ENCODE assay signal across 1 cellular context in genomic region chr3:98875535-98875934, GRCh38.
TF ChIP-seq lines count a peak whose summit lies in the region.

No MANE protein-coding gene starts in this region.

TF ChIP-seq in K562, 482 proteins besides CTCF, POLR2A, EP300 and RAD21 (continued from another document):
- TF ChIP-seq ZBTB11 (CRISPR knock-in tag; IDR thresholded peaks at IDR 0.05) (0 out of 6 replicates have a peak, but pooled peaks of 1 of the 3 experiments have one; percentile 30), PHB2 (IDR thresholded peaks at IDR 0.05; ENCODE audit: low read depth) (peak; percentile 60; the same call in 1 of the 2 replicates), ARID1B (IDR thresholded peaks at IDR 0.05) (peak; percentile 93), BCOR (IDR thresholded peaks at IDR 0.05) (no peak), CBFA2T2 (conservative IDR thresholded peaks at IDR 0.05) (peak; percentile 92), ZNF445 (CRISPR knock-in tag; IDR thresholded peaks at IDR 0.05; ENCODE audit: low read depth) (0 out of 2 replicates have a peak, but pooled peaks have one; percentile 58), MEIS2 (IDR thresholded peaks at IDR 0.05; ENCODE audit: partially characterized antibody) (peak; percentile 65), STAT5A (IDR thresholded peaks at IDR 0.05; ENCODE audit: borderline replicate concordance, low read length) (peak; percentile 80), TEAD4 (IDR thresholded peaks at IDR 0.05; ENCODE audit: low read length) (peak; percentile 94), TEAD4 (CRISPR knock-in tag; IDR thresholded peaks at IDR 0.05; ENCODE audit: borderline replicate concordance) (no peak), TEAD2 (tag; IDR thresholded peaks at IDR 0.05) (no peak), ZNF134 (CRISPR knock-in tag; conservative IDR thresholded peaks at IDR 0.05) (no peak), TEAD1 (CRISPR knock-in tag; IDR thresholded peaks at IDR 0.05) (0 out of 4 replicates have a peak, but pooled peaks of 1 of the 2 experiments have one; percentile 26), SRSF1 (IDR thresholded peaks at IDR 0.05; ENCODE audit: low read depth, low read length) (no peak), ARHGAP35 (IDR thresholded peaks at IDR 0.05; ENCODE audit: partially characterized antibody) (no peak), ZNF444 (CRISPR knock-in tag; IDR thresholded peaks at IDR 0.05) (no peak), ZBTB17 (CRISPR knock-in tag; IDR thresholded peaks at IDR 0.05) (0 out of 2 replicates have a peak, but pooled peaks have one; percentile 41), TCF3 (CRISPR knock-in tag; IDR thresholded peaks at IDR 0.05) (peak; percentile 92), HDAC3 (IDR thresholded peaks at IDR 0.05; ENCODE audit: borderline replicate concordance, partially characterized antibody) (peak; percentile 63), FOXM1 (IDR thresholded peaks at IDR 0.05; ENCODE audit: low read depth) (peak; percentile 80), FOXM1 (CRISPR knock-in tag; IDR thresholded peaks at IDR 0.05; ENCODE audit: low read depth) (no peak), MEF2D (tag; conservative IDR thresholded peaks at IDR 0.05; ENCODE audit: low read depth) (peak; percentile 95), ZNF778 (CRISPR knock-in tag; IDR thresholded peaks at IDR 0.05) (no peak), DPF2 (IDR thresholded peaks at IDR 0.05) (peak; percentile 82), CHAMP1 (IDR thresholded peaks at IDR 0.05) (no peak; the same call in 1 of the 2 replicates), CREM (IDR thresholded peaks at IDR 0.05; ENCODE audit: low read depth) (0 out of 2 replicates have a peak, but pooled peaks have one; percentile 18), KHSRP (IDR thresholded peaks at IDR 0.05) (no peak), MYNN (IDR thresholded peaks at IDR 0.05) (0 out of 2 replicates have a peak, but pooled peaks have one; percentile 49), MYNN (CRISPR knock-in tag; IDR thresholded peaks at IDR 0.05) (no peak), MTA2 (IDR thresholded peaks at IDR 0.05; ENCODE audit: low read depth) (peak; percentile 51)
